8 cellular contexts compared by ENCODE assay signal in genomic region chr7:35802649-35803048, GRCh38. TPM values are rescaled to one million over a fixed set of nuclear protein-coding genes. Genes with fewer than 3 reads are reported as not detected.
DNase-seq lines count a peak whose midpoint lies in the region; ATAC-seq and TF ChIP-seq lines count a peak whose summit lies in the region.

No MANE protein-coding gene starts in this region.

- H3K4me3 Mint-ChIP-seq in activated CD8-positive, alpha-beta memory T cell treated with anti-CD3 and anti-CD28 coated beads, Interleukin-2, amount 10 ng/mL, durations not matched to agents 7 days and 5 days = peak overlapping the region; percentile 97
- peak overlapping the region; percentile 88 for H3K4me3 Mint-ChIP-seq in glutamatergic neuron (ENCODE audit: unreplicated experiment)
- peak overlapping the region; percentile 94 to 99 for H3K4me3 Mint-ChIP-seq in stimulated activated naive B cell treated with anti-CD40 and anti-IgM and Interleukin-4, amounts not matched to agents 10 μg/mL and 1 μg/mL and 100 μg/mL, for 72 hours

- no peaks in the 10 kb centered on the region for H3K9me3 Mint-ChIP-seq in activated CD8-positive, alpha-beta memory T cell treated with anti-CD3 and anti-CD28 coated beads, Interleukin-2, amount 10 ng/mL, durations not matched to agents 7 days and 5 days (ENCODE audit: low read depth)
- H3K9me3 Mint-ChIP-seq in glutamatergic neuron (ENCODE audit: unreplicated experiment) = peaks cover 17% of the 10 kb centered on the region
- no peaks in the 10 kb centered on the region for H3K9me3 Mint-ChIP-seq in stimulated activated naive B cell treated with anti-CD40 and anti-IgM and Interleukin-4, amounts not matched to agents 10 μg/mL and 1 μg/mL and 100 μg/mL, for 72 hours

- no peaks in the 10 kb centered on the region for H3K27me3 Mint-ChIP-seq in activated CD8-positive, alpha-beta memory T cell treated with anti-CD3 and anti-CD28 coated beads, Interleukin-2, amount 10 ng/mL, durations not matched to agents 7 days and 5 days
- H3K27me3 Mint-ChIP-seq in glutamatergic neuron (ENCODE audit: unreplicated experiment) = peaks cover 9% of the 10 kb centered on the region
- no peaks in the 10 kb centered on the region for H3K27me3 Mint-ChIP-seq in stimulated activated naive B cell treated with anti-CD40 and anti-IgM and Interleukin-4, amounts not matched to agents 10 μg/mL and 1 μg/mL and 100 μg/mL, for 72 hours

- no peak for ATAC-seq in activated CD8-positive, alpha-beta memory T cell treated with anti-CD3 and anti-CD28 coated beads, Interleukin-2, amount 10 ng/mL, durations not matched to agents 7 days and 5 days
- no peak for ATAC-seq in stimulated activated naive B cell treated with anti-CD40 and anti-IgM and Interleukin-4, amounts not matched to agents 10 μg/mL and 1 μg/mL and 100 μg/mL, for 72 hours (replicated peaks)
- ATAC-seq in GM19351 (IDR thresholded peaks at IDR 0.05; ENCODE audit: unreplicated experiment) = no peak

- H3K27ac Mint-ChIP-seq in activated CD8-positive, alpha-beta memory T cell treated with anti-CD3 and anti-CD28 coated beads, Interleukin-2, amount 10 ng/mL, durations not matched to agents 7 days and 5 days = peak overlapping the region; percentile 98
- H3K27ac Mint-ChIP-seq in glutamatergic neuron (ENCODE audit: unreplicated experiment) = no peak overlapping the region
- H3K27ac Mint-ChIP-seq in stimulated activated naive B cell treated with anti-CD40 and anti-IgM and Interleukin-4, amounts not matched to agents 10 μg/mL and 1 μg/mL and 100 μg/mL, for 72 hours = peak overlapping the region; percentile 99

- CTCF ChIA-PET in activated CD8-positive, alpha-beta memory T cell treated with anti-CD3 and anti-CD28 coated beads, Interleukin-2, amount 10 ng/mL, durations not matched to agents 7 days and 5 days (lab: Charles Lee) = interaction anchor here (0.6 to 6.2 kb wide), 4 partner anchors 10 to 169 kb away, joined by 3 to 67 read pairs (median 5); no protein-coding TSS in a partner anchor

- peaks cover 18% of the 10 kb centered on the region for H3K36me3 Mint-ChIP-seq in activated CD8-positive, alpha-beta memory T cell treated with anti-CD3 and anti-CD28 coated beads, Interleukin-2, amount 10 ng/mL, durations not matched to agents 7 days and 5 days
- no peaks in the 10 kb centered on the region for H3K36me3 Mint-ChIP-seq in glutamatergic neuron (ENCODE audit: unreplicated experiment)
- H3K36me3 Mint-ChIP-seq in stimulated activated naive B cell treated with anti-CD40 and anti-IgM and Interleukin-4, amounts not matched to agents 10 μg/mL and 1 μg/mL and 100 μg/mL, for 72 hours = peaks cover 27 to 41% of the 10 kb centered on the region in 2 donors

- H3K4me1 Mint-ChIP-seq in activated CD8-positive, alpha-beta memory T cell treated with anti-CD3 and anti-CD28 coated beads, Interleukin-2, amount 10 ng/mL, durations not matched to agents 7 days and 5 days = peaks cover 44% of the 10 kb centered on the region
- H3K4me1 Mint-ChIP-seq in glutamatergic neuron (ENCODE audit: low read depth, unreplicated experiment) = peaks cover 23% of the 10 kb centered on the region
- H3K4me1 Mint-ChIP-seq in stimulated activated naive B cell treated with anti-CD40 and anti-IgM and Interleukin-4, amounts not matched to agents 10 μg/mL and 1 μg/mL and 100 μg/mL, for 72 hours = peaks cover 29 to 56% of the 10 kb centered on the region in 2 donors

- DNase-seq in activated CD8-positive, alpha-beta memory T cell treated with anti-CD3 and anti-CD28 coated beads, Interleukin-2, amount 10 ng/mL, durations not matched to agents 7 days and 5 days = no peak
- DNase-seq in activated CD8-positive, alpha-beta memory T cell treated with anti-CD3 and anti-CD28 coated beads for 24 hours = no peak
- peak; percentile 12 for DNase-seq in activated CD4-positive, alpha-beta T cell treated with anti-CD3 and anti-CD28 coated beads, Interleukin-2, amount 50 U/mL, for 1 hour
- DNase-seq in glutamatergic neuron (no peak), anterior cingulate cortex (lab: John Stamatoyannopoulos, UW) (no peak), DMS153 (lab: John Stamatoyannopoulos, UW) (no peak)
- DNase-seq in stimulated activated naive B cell treated with anti-CD40 and anti-IgM and Interleukin-4, amounts not matched to agents 10 μg/mL and 1 μg/mL and 100 μg/mL, for 72 hours = no peak

- TF ChIP-seq CTCF in glutamatergic neuron (IDR thresholded peaks at IDR 0.05; ENCODE audit: partially characterized antibody, unreplicated experiment) = no peak

RNA-seq across cellular contexts. Expression of gene SEPTIN7, which starts 1.8 kb away (rescaled TPM):
- total RNA-seq in activated CD8-positive, alpha-beta memory T cell treated with anti-CD3 and anti-CD28 coated beads, Interleukin-2, amount 10 ng/mL, durations not matched to agents 7 days and 5 days = 100 to 1,000 TPM; 192 to 237 TPM
- total RNA-seq in glutamatergic neuron (ENCODE audit: unreplicated experiment) = 189 TPM
